In the genomic region with DNA sequence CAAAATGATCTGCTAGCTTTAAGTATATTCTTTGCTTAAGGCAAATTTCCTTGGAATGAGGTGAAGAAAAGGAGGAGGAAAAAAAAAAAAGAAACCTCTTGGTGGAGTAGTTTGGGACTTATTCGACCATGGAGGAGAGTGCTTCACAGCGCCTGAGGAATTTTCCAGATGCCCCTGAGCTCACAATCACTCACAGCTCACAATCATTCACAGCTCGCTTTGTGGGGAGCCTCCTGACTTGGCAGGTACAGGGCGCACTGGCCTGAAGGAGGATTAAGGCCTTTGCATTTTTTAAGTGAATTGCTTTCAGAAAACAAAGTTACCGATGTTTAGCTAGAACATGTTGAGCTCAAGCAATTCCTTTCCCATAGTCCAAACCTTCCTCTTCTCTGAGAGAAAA, we compare ENCODE assay signal across 23 cellular contexts. TPM values are rescaled to one million over a fixed set of nuclear protein-coding genes. Genes with fewer than 3 reads are reported as not detected.
DNase-seq lines count a peak whose midpoint lies in the region; ATAC-seq and TF ChIP-seq lines count a peak whose summit lies in the region.
"Had no signal": no experiment of that assay in that cellular context is flagged by ENCODE, and none has a peak within 500 bp of the region (broad histone marks: within the 10 kb centered on the region; RNA-seq: fewer than 3 reads in every experiment).

No MANE protein-coding gene starts in this region.

- WGBS in HUES64, result 60% methylated on average over 4 of the region's 5 CpGs
- 57% methylated on average over 5 of the region's 5 CpGs for WGBS in esophagus muscularis mucosa

- H3K4me3 ChIP-seq in HUES64 (ENCODE audit: low read length) (no peak overlapping the region), esophagus muscularis mucosa (no peak overlapping the region)
- no peak overlapping the region for H3K4me3 ChIP-seq in CD4-positive, alpha-beta memory T cell (ENCODE audit: low read length in 2 of 2)
- H3K4me3 ChIP-seq: body of pancreas, coronary artery, prostate gland, thoracic aorta had no signal

- H3K9me3 ChIP-seq in HUES64 (ENCODE audit: insufficient read depth, low read depth, low read length) (no peaks in the 10 kb centered on the region), esophagus muscularis mucosa (no peaks in the 10 kb centered on the region)
- H3K9me3 ChIP-seq in CD4-positive, alpha-beta memory T cell (ENCODE audit: control insufficient read depth in 1 of 2, low read length in 2 of 2), result no peaks in the 10 kb centered on the region
- H3K9me3 ChIP-seq: body of pancreas, prostate gland, thoracic aorta had no signal

- H3K27ac ChIP-seq in HUES64 (ENCODE audit: low read depth, low read length), result peak overlapping the region; percentile 79; the same call in 1 of the 2 replicates
- peak overlapping the region; percentile 50 to 80 (median 69) for H3K27ac ChIP-seq in esophagus muscularis mucosa (replicated peaks in 1 of 4)
- H3K27ac ChIP-seq in CD4-positive, alpha-beta memory T cell (ENCODE audit: low read depth, low read length), result no peak overlapping the region
- H3K27ac ChIP-seq: coronary artery, thoracic aorta had no signal

- CTCF ChIA-PET in CD4-positive, alpha-beta memory T cell (lab: Charles Lee; ENCODE audit: partially characterized antibody), result interaction anchor here (1.0 kb wide), 1 partner anchor 9 kb away, joined by 5 read pairs; no protein-coding TSS in a partner anchor

- H3K27me3 Mint-ChIP-seq in CD4-positive, alpha-beta memory T cell, result peaks cover 1 to 10% of the 10 kb centered on the region in 2 donors

- TF ChIP-seq POLR2A in esophagus muscularis mucosa (IDR thresholded peaks at IDR 0.05; ENCODE audit: low read depth), result no peak

- no peak for ATAC-seq in GM21515 (IDR thresholded peaks at IDR 0.05; ENCODE audit: unreplicated experiment)
- no peak for ATAC-seq in HG02885 (IDR thresholded peaks at IDR 0.05; ENCODE audit: poor library complexity, unreplicated experiment)
- ATAC-seq: activated CD8-positive, alpha-beta memory T cell treated with anti-CD3 and anti-CD28 coated beads, Interleukin-2, amount 10 ng/mL, durations not matched to agents 7 days and 5 days; body of pancreas; left colon; natural killer cell treated with Interleukin-12 subunit alpha and Interleukin-12 subunit beta and Interleukin-15 and Interleukin-18, amount 100 ng/mL, for 72 hours; stimulated activated naive B cell treated with anti-CD40 and anti-IgM and Interleukin-4, amounts not matched to agents 10 μg/mL and 1 μg/mL and 100 μg/mL, for 72 hours had no signal

- H3K27me3 ChIP-seq in HUES64 (ENCODE audit: insufficient read depth, low read length) (no peaks in the 10 kb centered on the region), esophagus muscularis mucosa (no peaks in the 10 kb centered on the region)
- no peaks in the 10 kb centered on the region for H3K27me3 ChIP-seq in CD4-positive, alpha-beta memory T cell (ENCODE audit: insufficient read depth, low read length)
- H3K27me3 ChIP-seq: body of pancreas had no signal

- POLR2A ChIA-PET in CD4-positive, alpha-beta memory T cell (lab: Charles Lee; ENCODE audit: partially characterized antibody), result no interaction called here

- no peak for TF ChIP-seq EP300 in esophagus muscularis mucosa (IDR thresholded peaks at IDR 0.05)

- no peak overlapping the region for H3K4me3 Mint-ChIP-seq in CD4-positive, alpha-beta memory T cell
- H3K4me3 Mint-ChIP-seq: activated CD8-positive, alpha-beta memory T cell treated with anti-CD3 and anti-CD28 coated beads, Interleukin-2, amount 10 ng/mL, durations not matched to agents 7 days and 5 days; activated naive CD8-positive, alpha-beta T cell treated with anti-CD3 and anti-CD28 coated beads for 36 hours; natural killer cell treated with Interleukin-12 subunit alpha and Interleukin-12 subunit beta and Interleukin-15 and Interleukin-18, amount 100 ng/mL, for 72 hours; stimulated activated naive B cell treated with anti-CD40 and anti-IgM and Interleukin-4, amounts not matched to agents 10 μg/mL and 1 μg/mL and 100 μg/mL, for 72 hours had no signal

- H3K4me1 ChIP-seq in HUES64 (ENCODE audit: insufficient read depth, low read length) (peaks cover 38% of the 10 kb centered on the region), esophagus muscularis mucosa (peaks cover 9 to 92% (median 74%) of the 10 kb centered on the region in 4 donors)
- H3K4me1 ChIP-seq in CD4-positive, alpha-beta memory T cell (ENCODE audit: insufficient read depth, low read length), result no peaks in the 10 kb centered on the region
- H3K4me1 ChIP-seq: prostate gland had no signal

- no peak overlapping the region for H3K27ac Mint-ChIP-seq in CD4-positive, alpha-beta memory T cell
- H3K27ac Mint-ChIP-seq: activated CD8-positive, alpha-beta memory T cell treated with anti-CD3 and anti-CD28 coated beads, Interleukin-2, amount 10 ng/mL, durations not matched to agents 7 days and 5 days; activated naive CD8-positive, alpha-beta T cell treated with anti-CD3 and anti-CD28 coated beads for 36 hours; natural killer cell treated with Interleukin-12 subunit alpha and Interleukin-12 subunit beta and Interleukin-15 and Interleukin-18, amount 100 ng/mL, for 72 hours; stimulated activated naive B cell treated with anti-CD40 and anti-IgM and Interleukin-4, amounts not matched to agents 10 μg/mL and 1 μg/mL and 100 μg/mL, for 72 hours had no signal

- peak overlapping the region; percentile 57; the same call in 1 of the 2 replicates for H3K9ac ChIP-seq in HUES64 (ENCODE audit: low read depth, low read length)

- intact Hi-C loops in esophagus muscularis mucosa (cut with DNase I), result no loop called here
- intact Hi-C loops in CD4-positive, alpha-beta memory T cell (cut with micrococcal nuclease), result no loop called here

- no peaks in the 10 kb centered on the region for H3K36me3 Mint-ChIP-seq in CD4-positive, alpha-beta memory T cell
- H3K36me3 Mint-ChIP-seq: activated CD8-positive, alpha-beta memory T cell treated with anti-CD3 and anti-CD28 coated beads, Interleukin-2, amount 10 ng/mL, durations not matched to agents 7 days and 5 days; activated naive CD8-positive, alpha-beta T cell treated with anti-CD3 and anti-CD28 coated beads for 36 hours; natural killer cell treated with Interleukin-12 subunit alpha and Interleukin-12 subunit beta and Interleukin-15 and Interleukin-18, amount 100 ng/mL, for 72 hours; stimulated activated naive B cell treated with anti-CD40 and anti-IgM and Interleukin-4, amounts not matched to agents 10 μg/mL and 1 μg/mL and 100 μg/mL, for 72 hours had no signal

- H3K36me3 ChIP-seq in HUES64 (ENCODE audit: insufficient read depth, low read length) (no peaks in the 10 kb centered on the region; the same call in 1 of the 2 replicates), esophagus muscularis mucosa (peaks cover 0 to 29% (median 14%) of the 10 kb centered on the region in 4 donors)
- no peaks in the 10 kb centered on the region for H3K36me3 ChIP-seq in CD4-positive, alpha-beta memory T cell (ENCODE audit: insufficient read depth, low read length)
- H3K36me3 ChIP-seq: prostate gland, thoracic aorta had no signal

- DNase-seq in DMS79 (lab: John Stamatoyannopoulos, UW), result peak; percentile 75
- DNase-seq in esophagus muscularis mucosa (ENCODE audit: extremely low spot score), result no peak
- peak; percentile 29 for DNase-seq in midbrain (lab: John Stamatoyannopoulos, UW)
- no peak for DNase-seq in CD4-positive, alpha-beta memory T cell
- no peak for DNase-seq in foreskin melanocyte
- DNase-seq: activated CD4-positive, alpha-beta T cell treated with anti-CD3 and anti-CD28 coated beads for 48 hours; activated CD8-positive, alpha-beta memory T cell treated with anti-CD3 and anti-CD28 coated beads, Interleukin-2, amount 10 ng/mL, durations not matched to agents 7 days and 5 days; activated naive CD8-positive, alpha-beta T cell treated with anti-CD3 and anti-CD28 coated beads for 36 hours; body of pancreas; Kasumi-1; NCI-H1105; NCI-H2171; NCI-H748 treated with DMSO at 0.1 percent for 48 hours; Right ventricle myocardium superior; stimulated activated naive B cell treated with anti-CD40 and anti-IgM and Interleukin-4, amounts not matched to agents 10 μg/mL and 1 μg/mL and 100 μg/mL, for 72 hours had no signal

- no peaks in the 10 kb centered on the region for H3K4me1 Mint-ChIP-seq in CD4-positive, alpha-beta memory T cell
- H3K4me1 Mint-ChIP-seq: activated CD8-positive, alpha-beta memory T cell treated with anti-CD3 and anti-CD28 coated beads, Interleukin-2, amount 10 ng/mL, durations not matched to agents 7 days and 5 days; activated naive CD8-positive, alpha-beta T cell treated with anti-CD3 and anti-CD28 coated beads for 36 hours; stimulated activated naive B cell treated with anti-CD40 and anti-IgM and Interleukin-4, amounts not matched to agents 10 μg/mL and 1 μg/mL and 100 μg/mL, for 72 hours had no signal

- no peaks in the 10 kb centered on the region for H3K9me3 Mint-ChIP-seq in CD4-positive, alpha-beta memory T cell
- H3K9me3 Mint-ChIP-seq: activated naive CD8-positive, alpha-beta T cell treated with anti-CD3 and anti-CD28 coated beads for 36 hours; natural killer cell treated with Interleukin-12 subunit alpha and Interleukin-12 subunit beta and Interleukin-15 and Interleukin-18, amount 100 ng/mL, for 72 hours; stimulated activated naive B cell treated with anti-CD40 and anti-IgM and Interleukin-4, amounts not matched to agents 10 μg/mL and 1 μg/mL and 100 μg/mL, for 72 hours had no signal

- no peak for TF ChIP-seq CTCF in esophagus muscularis mucosa (IDR thresholded peaks at IDR 0.05)

RNA-seq across cellular contexts. Expression of gene BOC, which starts 53.9 kb away (rescaled TPM):
- polyA plus RNA-seq in HUES64 (2013, experiment 1 of 2), result 23.5 TPM
- 32.3 TPM for polyA plus RNA-seq in HUES64 (2013, experiment 2 of 2)
- 100 to 1,000 TPM in 1 of 4 donors, 10 to 100 TPM in 3; 87.2 to 119 (median 90.8) TPM for total RNA-seq in esophagus muscularis mucosa
- total RNA-seq in CD4-positive, alpha-beta memory T cell, result not detected
- not detected for polyA plus RNA-seq in CD4-positive, alpha-beta memory T cell
- total RNA-seq: activated CD8-positive, alpha-beta memory T cell treated with anti-CD3 and anti-CD28 coated beads, Interleukin-2, amount 10 ng/mL, durations not matched to agents 7 days and 5 days had no signal

Comparison
In these comparisons a context has a peak if more than half of its experiments do, and no peak if none do; other contexts are left out.
1. DNase-seq: peak in DMS79 (single experiment) and midbrain (single experiment); none in esophagus muscularis mucosa (single experiment), CD4-positive, alpha-beta memory T cell (0 of 5) and foreskin melanocyte (single experiment).
2. RNA of gene BOC, which starts 53.9 kb away (total RNA-seq): 87.2 to 119 TPM in esophagus muscularis mucosa; not detected in CD4-positive, alpha-beta memory T cell; every median in the first group is over 10 times any median in the second.